ENCODE assay signal across 17 cellular contexts in the genomic region with DNA sequence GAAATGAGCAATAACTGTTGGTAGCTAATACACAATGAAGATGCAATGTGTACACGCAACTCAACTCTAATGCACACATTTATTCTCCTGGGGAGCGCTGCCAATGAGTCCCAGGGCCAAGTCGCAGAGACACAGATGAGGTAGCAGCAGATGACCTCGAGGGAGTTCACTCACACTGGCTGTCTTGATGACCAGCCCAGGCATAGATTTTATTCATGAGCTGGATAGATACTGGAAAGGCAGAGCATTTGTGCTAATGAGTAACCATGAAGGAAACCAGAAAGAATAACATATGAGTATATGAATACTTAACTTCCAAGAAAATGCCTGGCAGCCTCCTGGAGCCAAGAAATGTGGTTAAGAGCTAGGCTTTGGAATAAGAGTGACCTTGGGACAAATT. TPM values are rescaled to one million over a fixed set of nuclear protein-coding genes. Genes with fewer than 3 reads are reported as not detected.
DNase-seq lines count a peak whose midpoint lies in the region; ATAC-seq and TF ChIP-seq lines count a peak whose summit lies in the region.
"Had no signal": no experiment of that assay in that cellular context is flagged by ENCODE, and none has a peak within 500 bp of the region (broad histone marks: within the 10 kb centered on the region; RNA-seq: fewer than 3 reads in every experiment).

No MANE protein-coding gene starts in this region.

- H3K27ac ChIP-seq in adrenal gland (no peak overlapping the region), aorta (ENCODE audit: low read depth in 1 of 2, low read length in 2 of 2) (no peak overlapping the region), hepatocyte (no peak overlapping the region)
- H3K27ac ChIP-seq: SJCRH30 had no signal

- TF ChIP-seq CTCF in adrenal gland (IDR thresholded peaks at IDR 0.05) (no peak), fibroblast of the aortic adventitia (IDR thresholded peaks at IDR 0.05; ENCODE audit: insufficient read depth, low read length) (no peak), nephron (IDR thresholded peaks at IDR 0.05; ENCODE audit: unreplicated experiment in 3 of 3) (no peak), hepatocyte (IDR thresholded peaks at IDR 0.05; ENCODE audit: poor library complexity) (no peak), GM10266 (IDR thresholded peaks at IDR 0.05; ENCODE audit: control insufficient read depth, insufficient read depth, low read depth, missing control alignments) (no peak)

- TF ChIP-seq POLR2A in adrenal gland (IDR thresholded peaks at IDR 0.05) = no peak

- no peaks in the 10 kb centered on the region for H4K20me1 ChIP-seq in hepatocyte (ENCODE audit: insufficient read depth, poor library complexity, severe bottlenecking)

- H2AFZ ChIP-seq in hepatocyte = no peak overlapping the region

- H3K4me1 Mint-ChIP-seq in nephron = peaks cover 68% of the 10 kb centered on the region

- no peaks in the 10 kb centered on the region for H3K9me2 ChIP-seq in hepatocyte (replicated peaks; ENCODE audit: insufficient read depth)

- WGBS in adrenal gland, 4 donors = 46 to 76% (median 60%) methylated on average over 4 of the region's 4 CpGs
- 76 to 80% methylated on average over 4 of the region's 4 CpGs for WGBS in aorta, 2 donors
- 92% methylated on average over 4 of the region's 4 CpGs for WGBS in hepatocyte (ENCODE audit: low lambda C conversion rate, missing lambda C conversion rate)

- H3K9me3 ChIP-seq in adrenal gland (replicated peaks in 1 of 3) (no peaks in the 10 kb centered on the region), aorta (ENCODE audit: control insufficient read depth, low read length) (no peaks in the 10 kb centered on the region), hepatocyte (ENCODE audit: low read depth) (no peaks in the 10 kb centered on the region)
- H3K9me3 ChIP-seq: Caco-2, SJCRH30 had no signal

- no peaks in the 10 kb centered on the region for H3K79me2 ChIP-seq in hepatocyte

- H3K27me3 Mint-ChIP-seq in nephron (ENCODE audit: low read depth) = no peaks in the 10 kb centered on the region
- H3K27me3 Mint-ChIP-seq: CD4-positive, alpha-beta T cell had no signal

- peaks cover 14% of the 10 kb centered on the region for H3K36me3 Mint-ChIP-seq in nephron (ENCODE audit: low read depth)

- intact Hi-C loops in adrenal gland (cut with DNase I) (no loop called here), aorta (cut with DNase I) (no loop called here)

- DNase-seq in AG08396 (ENCODE audit: low spot score) (peak; percentile 18), adrenal gland (peak in 6 of 7 donors; percentile 29 to 62 (median 44)), fibroblast of the aortic adventitia (ENCODE audit: low read depth) (peak; percentile 33), activated gamma-delta T cell (lab: John Stamatoyannopoulos, UW) (no peak), aorta (no peak), hepatocyte (ENCODE audit: low spot score) (no peak), GM10266 (ENCODE audit: extremely low spot score) (no peak)
- DNase-seq: 8988T; Caco-2; CD4-positive, alpha-beta T cell; KBM-7; NCI-H187; NCI-H226; NCI-H524 treated with DMSO at 0.1 percent for 48 hours; PC-3; SJCRH30 had no signal

- H3K27me3 ChIP-seq in adrenal gland (no peaks in the 10 kb centered on the region), aorta (ENCODE audit: control insufficient read depth in 1 of 2, insufficient read depth in 2 of 2, low read length in 1 of 2) (no peaks in the 10 kb centered on the region), hepatocyte (no peaks in the 10 kb centered on the region)
- H3K27me3 ChIP-seq: SJCRH30 had no signal

- H3K36me3 ChIP-seq in adrenal gland (replicated peaks in 1 of 2) (no peaks in the 10 kb centered on the region), aorta (ENCODE audit: control insufficient read depth in 1 of 2, insufficient read depth in 2 of 2, low read length in 1 of 2) (peaks cover 0 to 3% of the 10 kb centered on the region in 2 donors), hepatocyte (replicated peaks; ENCODE audit: insufficient read depth, low read depth) (no peaks in the 10 kb centered on the region)
- H3K36me3 ChIP-seq: SJCRH30 had no signal

- peaks cover 5 to 6% of the 10 kb centered on the region in 2 donors for H3K4me1 ChIP-seq in adrenal gland (replicated peaks in 1 of 2)
- H3K4me1 ChIP-seq in aorta (ENCODE audit: control insufficient read depth in 1 of 2, insufficient read depth in 2 of 2, low read length in 2 of 2) = peaks cover 2 to 7% of the 10 kb centered on the region in 2 donors
- H3K4me1 ChIP-seq in hepatocyte (ENCODE audit: insufficient read depth) = peaks cover 6% of the 10 kb centered on the region

- no peak overlapping the region for H3K4me2 ChIP-seq in hepatocyte

- H3K4me3 Mint-ChIP-seq in nephron = no peak overlapping the region
- H3K4me3 Mint-ChIP-seq: CD4-positive, alpha-beta T cell had no signal

- ATAC-seq in aorta (ENCODE audit: low FRiP score) = no peak
- ATAC-seq: PC-3 had no signal

- peak overlapping the region; percentile 9 to 50 (median 29) for H3K27ac Mint-ChIP-seq in nephron
- H3K27ac Mint-ChIP-seq: CD4-positive, alpha-beta T cell had no signal

- H3K4me3 ChIP-seq in adrenal gland (no peak overlapping the region), fibroblast of the aortic adventitia (ENCODE audit: low read depth, low read length) (no peak overlapping the region), aorta (ENCODE audit: low read length in 2 of 2) (no peak overlapping the region), hepatocyte (no peak overlapping the region)
- H3K4me3 ChIP-seq: SJCRH30 had no signal

- H3K9me3 Mint-ChIP-seq in nephron = peaks cover 5% of the 10 kb centered on the region

RNA-seq across cellular contexts. Expression of a gene that starts 42.3 kb away (rescaled TPM):
- 10 to 100 TPM in 1 of 8 donors, 1 to 10 TPM in 7; 1.3 to 11.0 (median 4.2) TPM for total RNA-seq in adrenal gland
- 1 to 10 TPM; 2.8 to 3.1 (median 3.1) TPM for polyA plus RNA-seq in adrenal gland
- 0.63 TPM in 1 of 2 replicates, not detected in the other for total RNA-seq in fibroblast of the aortic adventitia (ENCODE audit: low replicate concordance)
- total RNA-seq in aorta = 1 to 10 TPM; 5.6 to 5.7 TPM
- polyA plus RNA-seq in aorta = 10 to 100 TPM in 1 of 2 donors, 1 to 10 TPM in 1; 4.8 to 12.3 TPM
- 6.3 and 8.9 TPM in 2 replicates for total RNA-seq in hepatocyte
- 6.9 and 7.6 TPM in 2 replicates for polyA plus RNA-seq in hepatocyte

Comparison
In these comparisons a context has a peak if more than half of its experiments do, and no peak if none do; other contexts are left out.
1. DNase-seq: peak in AG08396 (single experiment), adrenal gland (6 of 7) and fibroblast of the aortic adventitia (single experiment); none in activated gamma-delta T cell (single experiment), aorta (0 of 2), hepatocyte (single experiment) and GM10266 (single experiment).